2 cellular contexts compared by ENCODE assay signal in the genomic region with DNA sequence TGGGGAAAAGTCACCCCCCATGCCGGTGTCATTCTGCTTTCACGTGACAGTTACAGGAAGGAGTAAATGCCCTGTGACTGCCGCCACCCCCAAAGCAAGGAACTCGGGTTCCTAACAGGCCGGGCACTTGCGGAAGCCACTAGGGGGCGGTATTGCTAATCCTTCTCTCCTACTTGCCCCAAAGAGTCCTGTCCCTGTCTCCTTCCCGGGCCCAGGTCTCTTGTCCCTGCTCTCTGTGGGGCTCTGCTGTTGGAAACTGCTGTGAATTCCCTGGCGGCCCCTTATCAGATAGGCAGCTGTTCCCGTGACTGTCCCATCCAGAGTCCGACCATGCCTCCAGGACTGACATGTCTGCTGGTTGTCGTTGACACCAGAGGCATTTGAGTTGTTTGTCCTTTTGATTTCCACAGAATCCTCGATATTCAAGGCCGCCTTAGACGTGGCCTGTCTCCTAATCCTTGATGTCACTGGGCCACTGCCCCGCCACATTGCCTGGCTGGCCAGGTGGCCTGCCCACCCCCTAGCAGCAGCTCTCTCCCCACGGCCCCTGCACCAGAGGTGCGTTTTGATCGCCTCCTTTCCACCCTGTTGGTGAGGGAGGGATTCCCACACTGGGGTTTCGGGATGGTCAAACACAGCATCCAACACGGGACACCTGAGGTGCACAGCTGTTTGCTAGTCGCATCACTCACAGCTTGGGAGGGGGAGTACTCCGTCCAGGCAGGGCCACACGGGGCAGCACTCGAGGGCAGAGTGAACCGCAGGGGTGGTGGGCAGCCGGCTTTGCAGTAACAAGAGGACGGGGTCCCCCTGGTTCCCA.
TF ChIP-seq lines count a peak whose summit lies in the region.

No MANE protein-coding gene starts in this region.

TF ChIP-seq in HCT116, 20 proteins besides CTCF, POLR2A, EP300 and RAD21:
- no peak for TF ChIP-seq SRF (IDR thresholded peaks at IDR 0.05; ENCODE audit: low read depth)
- TF ChIP-seq JUND (IDR thresholded peaks at IDR 0.05) = no peak
- TF ChIP-seq, protein P1, sequence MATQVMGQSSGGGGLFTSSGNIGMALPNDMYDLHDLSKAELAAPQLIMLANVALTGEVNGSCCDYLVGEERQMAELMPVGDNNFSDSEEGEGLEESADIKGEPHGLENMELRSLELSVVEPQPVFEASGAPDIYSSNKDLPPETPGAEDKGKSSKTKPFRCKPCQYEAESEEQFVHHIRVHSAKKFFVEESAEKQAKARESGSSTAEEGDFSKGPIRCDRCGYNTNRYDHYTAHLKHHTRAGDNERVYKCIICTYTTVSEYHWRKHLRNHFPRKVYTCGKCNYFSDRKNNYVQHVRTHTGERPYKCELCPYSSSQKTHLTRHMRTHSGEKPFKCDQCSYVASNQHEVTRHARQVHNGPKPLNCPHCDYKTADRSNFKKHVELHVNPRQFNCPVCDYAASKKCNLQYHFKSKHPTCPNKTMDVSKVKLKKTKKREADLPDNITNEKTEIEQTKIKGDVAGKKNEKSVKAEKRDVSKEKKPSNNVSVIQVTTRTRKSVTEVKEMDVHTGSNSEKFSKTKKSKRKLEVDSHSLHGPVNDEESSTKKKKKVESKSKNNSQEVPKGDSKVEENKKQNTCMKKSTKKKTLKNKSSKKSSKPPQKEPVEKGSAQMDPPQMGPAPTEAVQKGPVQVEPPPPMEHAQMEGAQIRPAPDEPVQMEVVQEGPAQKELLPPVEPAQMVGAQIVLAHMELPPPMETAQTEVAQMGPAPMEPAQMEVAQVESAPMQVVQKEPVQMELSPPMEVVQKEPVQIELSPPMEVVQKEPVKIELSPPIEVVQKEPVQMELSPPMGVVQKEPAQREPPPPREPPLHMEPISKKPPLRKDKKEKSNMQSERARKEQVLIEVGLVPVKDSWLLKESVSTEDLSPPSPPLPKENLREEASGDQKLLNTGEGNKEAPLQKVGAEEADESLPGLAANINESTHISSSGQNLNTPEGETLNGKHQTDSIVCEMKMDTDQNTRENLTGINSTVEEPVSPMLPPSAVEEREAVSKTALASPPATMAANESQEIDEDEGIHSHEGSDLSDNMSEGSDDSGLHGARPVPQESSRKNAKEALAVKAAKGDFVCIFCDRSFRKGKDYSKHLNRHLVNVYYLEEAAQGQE (IDR thresholded peaks at IDR 0.05; ENCODE audit: low read depth) = no peak
- TF ChIP-seq YY1 (IDR thresholded peaks at IDR 0.05; ENCODE audit: extremely low read depth, insufficient replicate concordance, low read depth, low read length) = no peak
- TF ChIP-seq FOSL1 (IDR thresholded peaks at IDR 0.05; ENCODE audit: low read depth) = no peak
- TF ChIP-seq POLR2AphosphoS5 (IDR thresholded peaks at IDR 0.05; ENCODE audit: low read depth, low read length) = no peak
- no peak for TF ChIP-seq ELF1 (IDR thresholded peaks at IDR 0.05; ENCODE audit: borderline replicate concordance, low read depth)
- no peak for TF ChIP-seq TCF7L2 (IDR thresholded peaks at IDR 0.05; ENCODE audit: borderline replicate concordance, extremely low read depth, insufficient read depth, insufficient read length)
- TF ChIP-seq, protein P2, sequence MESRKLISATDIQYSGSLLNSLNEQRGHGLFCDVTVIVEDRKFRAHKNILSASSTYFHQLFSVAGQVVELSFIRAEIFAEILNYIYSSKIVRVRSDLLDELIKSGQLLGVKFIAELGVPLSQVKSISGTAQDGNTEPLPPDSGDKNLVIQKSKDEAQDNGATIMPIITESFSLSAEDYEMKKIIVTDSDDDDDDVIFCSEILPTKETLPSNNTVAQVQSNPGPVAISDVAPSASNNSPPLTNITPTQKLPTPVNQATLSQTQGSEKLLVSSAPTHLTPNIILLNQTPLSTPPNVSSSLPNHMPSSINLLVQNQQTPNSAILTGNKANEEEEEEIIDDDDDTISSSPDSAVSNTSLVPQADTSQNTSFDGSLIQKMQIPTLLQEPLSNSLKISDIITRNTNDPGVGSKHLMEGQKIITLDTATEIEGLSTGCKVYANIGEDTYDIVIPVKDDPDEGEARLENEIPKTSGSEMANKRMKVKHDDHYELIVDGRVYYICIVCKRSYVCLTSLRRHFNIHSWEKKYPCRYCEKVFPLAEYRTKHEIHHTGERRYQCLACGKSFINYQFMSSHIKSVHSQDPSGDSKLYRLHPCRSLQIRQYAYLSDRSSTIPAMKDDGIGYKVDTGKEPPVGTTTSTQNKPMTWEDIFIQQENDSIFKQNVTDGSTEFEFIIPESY (IDR thresholded peaks at IDR 0.05; ENCODE audit: extremely low read depth, insufficient replicate concordance, low read length) = no peak
- TF ChIP-seq EZH2 (IDR thresholded peaks at IDR 0.05) = no peak
- TF ChIP-seq EGR1 (IDR thresholded peaks at IDR 0.05; ENCODE audit: low read depth) = no peak
- TF ChIP-seq EZH2phosphoT487 (IDR thresholded peaks at IDR 0.05; ENCODE audit: borderline replicate concordance) = no peak
- no peak for TF ChIP-seq ZNF274 (IDR thresholded peaks at IDR 0.05; ENCODE audit: low read depth, low read length)
- no peak for TF ChIP-seq ZFX (IDR thresholded peaks at IDR 0.05)
- TF ChIP-seq, protein P3, sequence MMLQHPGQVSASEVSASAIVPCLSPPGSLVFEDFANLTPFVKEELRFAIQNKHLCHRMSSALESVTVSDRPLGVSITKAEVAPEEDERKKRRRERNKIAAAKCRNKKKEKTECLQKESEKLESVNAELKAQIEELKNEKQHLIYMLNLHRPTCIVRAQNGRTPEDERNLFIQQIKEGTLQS (IDR thresholded peaks at IDR 0.05) = no peak
- TF ChIP-seq, protein P4, sequence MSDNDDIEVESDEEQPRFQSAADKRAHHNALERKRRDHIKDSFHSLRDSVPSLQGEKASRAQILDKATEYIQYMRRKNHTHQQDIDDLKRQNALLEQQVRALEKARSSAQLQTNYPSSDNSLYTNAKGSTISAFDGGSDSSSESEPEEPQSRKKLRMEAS (IDR thresholded peaks at IDR 0.05) = no peak
- TF ChIP-seq CBX3 (IDR thresholded peaks at IDR 0.05; ENCODE audit: low read depth) = no peak

TF ChIP-seq in HepG2, 621 proteins besides CTCF, POLR2A, EP300 and RAD21 (continues in another document):
- TF ChIP-seq KDM5B (CRISPR knock-in tag; IDR thresholded peaks at IDR 0.05; ENCODE audit: borderline replicate concordance) (no peak), MAFF (IDR thresholded peaks at IDR 0.05; ENCODE audit: low read depth, low read length) (no peak), SIN3B (IDR thresholded peaks at IDR 0.05; ENCODE audit: low read length) (no peak), PHF5A (CRISPR knock-in tag; IDR thresholded peaks at IDR 0.05; ENCODE audit: low read depth, unreplicated experiment) (no peak), ZNF180 (CRISPR knock-in tag; IDR thresholded peaks at IDR 0.05; ENCODE audit: borderline replicate concordance, low read depth) (no peak), GFI1 (CRISPR knock-in tag; IDR thresholded peaks at IDR 0.05; ENCODE audit: borderline replicate concordance) (no peak), ZNF232 (CRISPR knock-in tag; IDR thresholded peaks at IDR 0.05; ENCODE audit: borderline replicate concordance) (no peak), NBN (conservative IDR thresholded peaks at IDR 0.05) (no peak), SPEN (CRISPR knock-in tag; IDR thresholded peaks at IDR 0.05; ENCODE audit: low read depth) (no peak), GABPA (IDR thresholded peaks at IDR 0.05; ENCODE audit: low read depth, low read length) (no peak), GABPA (CRISPR knock-in tag; IDR thresholded peaks at IDR 0.05; ENCODE audit: low read depth) (no peak), PITX1 (CRISPR knock-in tag; IDR thresholded peaks at IDR 0.05) (peak; percentile 53; the same call in 1 of the 2 replicates), ZFAT (CRISPR knock-in tag; conservative IDR thresholded peaks at IDR 0.05) (no peak), ZNF343 (CRISPR knock-in tag; IDR thresholded peaks at IDR 0.05) (no peak), ELF3 (CRISPR knock-in tag; IDR thresholded peaks at IDR 0.05) (no peak), REPIN1 (CRISPR knock-in tag; IDR thresholded peaks at IDR 0.05; ENCODE audit: borderline replicate concordance, low read depth) (0 out of 2 replicates have a peak, but pooled peaks have one; percentile 27), ETV6 (CRISPR knock-in tag; conservative IDR thresholded peaks at IDR 0.05) (no peak), BRCA1 (CRISPR knock-in tag; IDR thresholded peaks at IDR 0.05) (no peak), GLI4 (CRISPR knock-in tag; IDR thresholded peaks at IDR 0.05; ENCODE audit: borderline replicate concordance) (no peak), IRF2 (CRISPR knock-in tag; IDR thresholded peaks at IDR 0.05) (no peak), ZNF670 (CRISPR knock-in tag; IDR thresholded peaks at IDR 0.05; ENCODE audit: borderline replicate concordance) (no peak)
- TF ChIP-seq, protein P5, sequence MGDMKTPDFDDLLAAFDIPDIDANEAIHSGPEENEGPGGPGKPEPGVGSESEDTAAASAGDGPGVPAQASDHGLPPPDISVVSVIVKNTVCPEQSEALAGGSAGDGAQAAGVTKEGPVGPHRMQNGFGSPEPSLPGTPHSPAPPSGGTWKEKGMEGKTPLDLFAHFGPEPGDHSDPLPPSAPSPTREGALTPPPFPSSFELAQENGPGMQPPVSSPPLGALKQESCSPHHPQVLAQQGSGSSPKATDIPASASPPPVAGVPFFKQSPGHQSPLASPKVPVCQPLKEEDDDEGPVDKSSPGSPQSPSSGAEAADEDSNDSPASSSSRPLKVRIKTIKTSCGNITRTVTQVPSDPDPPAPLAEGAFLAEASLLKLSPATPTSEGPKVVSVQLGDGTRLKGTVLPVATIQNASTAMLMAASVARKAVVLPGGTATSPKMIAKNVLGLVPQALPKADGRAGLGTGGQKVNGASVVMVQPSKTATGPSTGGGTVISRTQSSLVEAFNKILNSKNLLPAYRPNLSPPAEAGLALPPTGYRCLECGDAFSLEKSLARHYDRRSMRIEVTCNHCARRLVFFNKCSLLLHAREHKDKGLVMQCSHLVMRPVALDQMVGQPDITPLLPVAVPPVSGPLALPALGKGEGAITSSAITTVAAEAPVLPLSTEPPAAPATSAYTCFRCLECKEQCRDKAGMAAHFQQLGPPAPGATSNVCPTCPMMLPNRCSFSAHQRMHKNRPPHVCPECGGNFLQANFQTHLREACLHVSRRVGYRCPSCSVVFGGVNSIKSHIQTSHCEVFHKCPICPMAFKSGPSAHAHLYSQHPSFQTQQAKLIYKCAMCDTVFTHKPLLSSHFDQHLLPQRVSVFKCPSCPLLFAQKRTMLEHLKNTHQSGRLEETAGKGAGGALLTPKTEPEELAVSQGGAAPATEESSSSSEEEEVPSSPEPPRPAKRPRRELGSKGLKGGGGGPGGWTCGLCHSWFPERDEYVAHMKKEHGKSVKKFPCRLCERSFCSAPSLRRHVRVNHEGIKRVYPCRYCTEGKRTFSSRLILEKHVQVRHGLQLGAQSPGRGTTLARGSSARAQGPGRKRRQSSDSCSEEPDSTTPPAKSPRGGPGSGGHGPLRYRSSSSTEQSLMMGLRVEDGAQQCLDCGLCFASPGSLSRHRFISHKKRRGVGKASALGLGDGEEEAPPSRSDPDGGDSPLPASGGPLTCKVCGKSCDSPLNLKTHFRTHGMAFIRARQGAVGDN (CRISPR knock-in tag; IDR thresholded peaks at IDR 0.05) = peak; percentile 16; the same call in 1 of the 2 replicates
- TF ChIP-seq, protein P6, sequence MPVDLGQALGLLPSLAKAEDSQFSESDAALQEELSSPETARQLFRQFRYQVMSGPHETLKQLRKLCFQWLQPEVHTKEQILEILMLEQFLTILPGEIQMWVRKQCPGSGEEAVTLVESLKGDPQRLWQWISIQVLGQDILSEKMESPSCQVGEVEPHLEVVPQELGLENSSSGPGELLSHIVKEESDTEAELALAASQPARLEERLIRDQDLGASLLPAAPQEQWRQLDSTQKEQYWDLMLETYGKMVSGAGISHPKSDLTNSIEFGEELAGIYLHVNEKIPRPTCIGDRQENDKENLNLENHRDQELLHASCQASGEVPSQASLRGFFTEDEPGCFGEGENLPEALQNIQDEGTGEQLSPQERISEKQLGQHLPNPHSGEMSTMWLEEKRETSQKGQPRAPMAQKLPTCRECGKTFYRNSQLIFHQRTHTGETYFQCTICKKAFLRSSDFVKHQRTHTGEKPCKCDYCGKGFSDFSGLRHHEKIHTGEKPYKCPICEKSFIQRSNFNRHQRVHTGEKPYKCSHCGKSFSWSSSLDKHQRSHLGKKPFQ (CRISPR knock-in tag; IDR thresholded peaks at IDR 0.05; ENCODE audit: insufficient replicate concordance) = no peak
- TF ChIP-seq, protein P7, sequence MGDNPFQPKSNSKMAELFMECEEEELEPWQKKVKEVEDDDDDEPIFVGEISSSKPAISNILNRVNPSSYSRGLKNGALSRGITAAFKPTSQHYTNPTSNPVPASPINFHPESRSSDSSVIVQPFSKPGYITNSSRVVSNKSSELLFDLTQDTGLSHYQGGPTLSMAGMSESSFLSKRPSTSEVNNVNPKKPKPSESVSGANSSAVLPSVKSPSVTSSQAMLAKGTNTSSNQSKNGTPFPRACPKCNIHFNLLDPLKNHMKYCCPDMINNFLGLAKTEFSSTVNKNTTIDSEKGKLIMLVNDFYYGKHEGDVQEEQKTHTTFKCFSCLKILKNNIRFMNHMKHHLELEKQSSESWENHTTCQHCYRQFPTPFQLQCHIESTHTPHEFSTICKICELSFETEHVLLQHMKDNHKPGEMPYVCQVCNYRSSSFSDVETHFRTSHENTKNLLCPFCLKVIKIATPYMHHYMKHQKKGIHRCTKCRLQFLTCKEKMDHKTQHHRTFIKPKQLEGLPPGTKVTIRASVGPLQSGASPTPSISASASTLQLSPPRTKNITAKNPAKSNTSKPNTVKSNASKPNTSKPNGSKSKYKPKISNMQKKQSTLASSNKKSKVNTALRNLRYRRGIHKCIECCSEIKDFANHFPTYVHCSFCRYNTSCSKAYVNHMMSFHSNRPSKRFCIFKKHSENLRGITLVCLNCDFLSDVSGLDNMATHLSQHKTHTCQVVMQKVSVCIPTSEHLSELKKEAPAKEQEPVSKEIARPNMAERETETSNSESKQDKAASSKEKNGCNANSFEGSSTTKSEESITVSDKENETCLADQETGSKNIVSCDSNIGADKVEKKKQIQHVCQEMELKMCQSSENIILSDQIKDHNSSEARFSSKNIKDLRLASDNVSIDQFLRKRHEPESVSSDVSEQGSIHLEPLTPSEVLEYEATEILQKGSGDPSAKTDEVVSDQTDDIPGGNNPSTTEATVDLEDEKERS (CRISPR knock-in tag; IDR thresholded peaks at IDR 0.05) = no peak
- TF ChIP-seq, protein P8, sequence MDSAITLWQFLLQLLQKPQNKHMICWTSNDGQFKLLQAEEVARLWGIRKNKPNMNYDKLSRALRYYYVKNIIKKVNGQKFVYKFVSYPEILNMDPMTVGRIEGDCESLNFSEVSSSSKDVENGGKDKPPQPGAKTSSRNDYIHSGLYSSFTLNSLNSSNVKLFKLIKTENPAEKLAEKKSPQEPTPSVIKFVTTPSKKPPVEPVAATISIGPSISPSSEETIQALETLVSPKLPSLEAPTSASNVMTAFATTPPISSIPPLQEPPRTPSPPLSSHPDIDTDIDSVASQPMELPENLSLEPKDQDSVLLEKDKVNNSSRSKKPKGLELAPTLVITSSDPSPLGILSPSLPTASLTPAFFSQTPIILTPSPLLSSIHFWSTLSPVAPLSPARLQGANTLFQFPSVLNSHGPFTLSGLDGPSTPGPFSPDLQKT (CRISPR knock-in tag; IDR thresholded peaks at IDR 0.05; ENCODE audit: borderline replicate concordance) = no peak
- TF ChIP-seq, protein P9, sequence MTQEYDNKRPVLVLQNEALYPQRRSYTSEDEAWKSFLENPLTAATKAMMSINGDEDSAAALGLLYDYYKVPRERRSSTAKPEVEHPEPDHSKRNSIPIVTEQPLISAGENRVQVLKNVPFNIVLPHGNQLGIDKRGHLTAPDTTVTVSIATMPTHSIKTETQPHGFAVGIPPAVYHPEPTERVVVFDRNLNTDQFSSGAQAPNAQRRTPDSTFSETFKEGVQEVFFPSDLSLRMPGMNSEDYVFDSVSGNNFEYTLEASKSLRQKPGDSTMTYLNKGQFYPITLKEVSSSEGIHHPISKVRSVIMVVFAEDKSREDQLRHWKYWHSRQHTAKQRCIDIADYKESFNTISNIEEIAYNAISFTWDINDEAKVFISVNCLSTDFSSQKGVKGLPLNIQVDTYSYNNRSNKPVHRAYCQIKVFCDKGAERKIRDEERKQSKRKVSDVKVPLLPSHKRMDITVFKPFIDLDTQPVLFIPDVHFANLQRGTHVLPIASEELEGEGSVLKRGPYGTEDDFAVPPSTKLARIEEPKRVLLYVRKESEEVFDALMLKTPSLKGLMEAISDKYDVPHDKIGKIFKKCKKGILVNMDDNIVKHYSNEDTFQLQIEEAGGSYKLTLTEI (CRISPR knock-in tag; conservative IDR thresholded peaks at IDR 0.05) = no peak
